11 cellular contexts compared by ENCODE assay signal in the genomic region with DNA sequence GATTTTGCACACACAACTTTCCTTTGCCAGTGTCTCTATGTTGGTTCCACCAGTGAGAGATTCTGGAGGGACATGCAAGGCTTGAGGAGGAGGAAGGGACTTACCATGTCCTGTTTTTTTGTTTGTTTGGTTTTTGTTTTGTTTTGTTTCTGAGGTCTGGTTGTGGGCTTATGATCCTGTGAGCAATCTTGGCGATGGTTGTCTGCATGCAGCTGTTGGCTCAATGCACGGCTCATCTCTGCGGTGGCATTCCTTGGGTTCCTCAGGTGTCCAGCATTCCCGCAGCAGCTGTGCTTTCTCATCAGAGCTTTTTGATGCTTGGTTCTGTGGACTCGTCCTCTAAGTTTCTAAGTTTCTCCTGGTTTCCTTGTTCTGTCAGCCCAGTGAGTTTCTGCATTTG. TPM values are rescaled to one million over a fixed set of nuclear protein-coding genes. Genes with fewer than 3 reads are reported as not detected.
DNase-seq lines count a peak whose midpoint lies in the region; ATAC-seq, FAIRE-seq and TF ChIP-seq lines count a peak whose summit lies in the region.
"Had no signal": no experiment of that assay in that cellular context is flagged by ENCODE, and none has a peak within 500 bp of the region (broad histone marks: within the 10 kb centered on the region; RNA-seq: fewer than 3 reads in every experiment).

No MANE protein-coding gene starts in this region.

- H3K4me2 ChIP-seq in HepG2 (ENCODE audit: low read depth, low read length) (no peak overlapping the region), K562 (ENCODE audit: insufficient read depth, low read length) (no peak overlapping the region)

- H3K27me3 Mint-ChIP-seq in T-helper 2 cell treated with Interferon-gamma antibody and Interleukin-4, amounts not matched to agents 5 μg/mL and 100 μg/mL, for 36 hours (ENCODE audit: low read depth), result peaks cover 27% of the 10 kb centered on the region

- no peaks in the 10 kb centered on the region for H3K9me1 ChIP-seq in K562 (ENCODE audit: control insufficient read depth, insufficient read depth, low read length)

- POLR2A ChIA-PET in HepG2 (lab: Yijun Ruan, JAX), result no interaction called here
- POLR2A ChIA-PET in K562 (lab: Yijun Ruan, JAX), result interaction anchor here (1.0 kb wide), 1 partner anchor 29 kb away, joined by 3 read pairs; no protein-coding TSS in a partner anchor

- WGBS in liver, result 32% methylated on average over 5 of the region's 5 CpGs
- 29% methylated on average over 5 of the region's 5 CpGs for WGBS in HepG2 (ENCODE audit: low lambda C conversion rate)
- WGBS in K562 (ENCODE audit: insufficient coverage, low coverage, missing lambda C conversion rate), result 61% methylated on average over 5 of the region's 5 CpGs
- WGBS in aorta, 2 donors, result 26 to 43% methylated on average over 5 of the region's 5 CpGs

- H3K79me2 ChIP-seq in HepG2 (ENCODE audit: insufficient read depth, low read length) (no peaks in the 10 kb centered on the region), K562 (ENCODE audit: control insufficient read depth, insufficient read depth, low read length) (no peaks in the 10 kb centered on the region)

- no peaks in the 10 kb centered on the region for H3K27me3 ChIP-seq in liver (ENCODE audit: control insufficient read depth in 4 of 4, insufficient read depth in 4 of 4, low read length in 3 of 4)
- peaks cover 2 to 10% of the 10 kb centered on the region in 2 experiments; a peak in 2 of 5 replicates for H3K27me3 ChIP-seq in HepG2 (ENCODE audit: control insufficient read depth in 1 of 2, insufficient read depth in 2 of 2, low read length in 2 of 2)
- H3K27me3 ChIP-seq in K562 (ENCODE audit: control insufficient read depth in 2 of 2, insufficient read depth in 2 of 2, low read length in 2 of 2), result no peaks in the 10 kb centered on the region
- H3K27me3 ChIP-seq in lower lobe of right lung (ENCODE audit: low read depth), result no peaks in the 10 kb centered on the region
- no peaks in the 10 kb centered on the region for H3K27me3 ChIP-seq in aorta (ENCODE audit: control insufficient read depth in 1 of 2, insufficient read depth in 2 of 2, low read length in 1 of 2)

- H3K36me3 ChIP-seq in liver (ENCODE audit: control insufficient read depth in 4 of 4, insufficient read depth in 3 of 4, low read depth in 1 of 4, low read length in 3 of 4) (no peaks in the 10 kb centered on the region), HepG2 (replicated peaks in 1 of 2; ENCODE audit: control insufficient read depth in 1 of 2, insufficient read depth in 2 of 2, low read length in 2 of 2) (no peaks in the 10 kb centered on the region), K562 (ENCODE audit: control insufficient read depth, insufficient read depth, low read length) (no peaks in the 10 kb centered on the region), lower lobe of right lung (no peaks in the 10 kb centered on the region), aorta (ENCODE audit: control insufficient read depth in 1 of 2, insufficient read depth in 2 of 2, low read length in 1 of 2) (no peaks in the 10 kb centered on the region)
- H3K36me3 ChIP-seq: HAP-1 had no signal

- H3K27ac ChIP-seq in liver (ENCODE audit: low read depth in 1 of 2, low read length in 2 of 2) (peak overlapping the region; percentile 72 to 94), HepG2 (ENCODE audit: extremely low read length, insufficient read depth, low read length) (no peak overlapping the region), K562 (ENCODE audit: extremely low read depth, low read depth, low read length) (no peak overlapping the region), lower lobe of right lung (peak overlapping the region; percentile 48), aorta (ENCODE audit: low read depth in 1 of 2, low read length in 2 of 2) (peak overlapping the region; percentile 24 to 86)

- H3K9ac ChIP-seq in liver (ENCODE audit: low read depth in 1 of 2, low read length in 2 of 2), result peak overlapping the region; percentile 35 to 91
- H3K9ac ChIP-seq in HepG2 (ENCODE audit: insufficient read depth, low read depth, low read length), result no peak overlapping the region
- no peak overlapping the region; a peak in 1 of 4 replicates for H3K9ac ChIP-seq in K562 (ENCODE audit: insufficient read depth in 1 of 2, low read depth in 2 of 2, low read length in 2 of 2)

- no peak overlapping the region for H2AFZ ChIP-seq in HepG2 (ENCODE audit: low read length)
- peak overlapping the region; percentile 43 for H2AFZ ChIP-seq in K562 (ENCODE audit: low read depth, low read length)

- ATAC-seq in HepG2 (no peak), K562 (no peak), lower lobe of right lung (no peak), aorta (ENCODE audit: low FRiP score) (no peak)
- ATAC-seq: activated CD4-positive, alpha-beta T cell treated with anti-CD3 and anti-CD28 coated beads for 36 hours; stimulated activated effector memory CD8-positive, alpha-beta T cell treated with anti-CD3 and anti-CD28 coated beads, Interleukin-12 subunit alpha, Interleukin-12 subunit beta, amount 100 ng/mL, for 72 hours had no signal

- H3K9me3 Mint-ChIP-seq in T-helper 2 cell treated with Interferon-gamma antibody and Interleukin-4, amounts not matched to agents 5 μg/mL and 100 μg/mL, for 36 hours, result no peaks in the 10 kb centered on the region
- H3K9me3 Mint-ChIP-seq: stimulated activated effector memory CD8-positive, alpha-beta T cell treated with anti-CD3 and anti-CD28 coated beads, Interleukin-12 subunit alpha, Interleukin-12 subunit beta, amount 100 ng/mL, for 72 hours had no signal

- no peak overlapping the region for H3K4me3 Mint-ChIP-seq in T-helper 2 cell treated with Interferon-gamma antibody and Interleukin-4, amounts not matched to agents 5 μg/mL and 100 μg/mL, for 36 hours
- H3K4me3 Mint-ChIP-seq: activated CD4-positive, alpha-beta T cell treated with anti-CD3 and anti-CD28 coated beads for 36 hours; stimulated activated effector memory CD8-positive, alpha-beta T cell treated with anti-CD3 and anti-CD28 coated beads, Interleukin-12 subunit alpha, Interleukin-12 subunit beta, amount 100 ng/mL, for 72 hours had no signal

- H3K4me3 ChIP-seq in liver (ENCODE audit: low read depth in 1 of 3, low read length in 3 of 3), result peak overlapping the region; percentile 34 to 68 (median 65)
- no peak overlapping the region for H3K4me3 ChIP-seq in HepG2 (replicated peaks in 1 of 3; ENCODE audit: insufficient read depth in 1 of 3, low read depth in 2 of 3, low read length in 3 of 3)
- H3K4me3 ChIP-seq in K562, result no peak overlapping the region
- H3K4me3 ChIP-seq in lower lobe of right lung, result peak overlapping the region; percentile 2
- H3K4me3 ChIP-seq in aorta (ENCODE audit: low read length in 2 of 2), result no peak overlapping the region
- H3K4me3 ChIP-seq: HAP-1 had no signal

- H3K9me3 ChIP-seq in liver (ENCODE audit: control insufficient read depth in 4 of 4, low read length in 3 of 4), result no peaks in the 10 kb centered on the region
- H3K9me3 ChIP-seq in HepG2 (ENCODE audit: low read length), result no peaks in the 10 kb centered on the region
- H3K9me3 ChIP-seq in K562 (replicated peaks; ENCODE audit: control insufficient read depth, insufficient read depth, low read depth, low read length), result no peaks in the 10 kb centered on the region
- no peaks in the 10 kb centered on the region for H3K9me3 ChIP-seq in lower lobe of right lung
- no peaks in the 10 kb centered on the region for H3K9me3 ChIP-seq in aorta (ENCODE audit: control insufficient read depth, low read length)
- H3K9me3 ChIP-seq: HAP-1 had no signal

- in situ Hi-C loops in HepG2 (cut with HindIII; ENCODE audit: extremely low pct_ligation_motif_present, low pct_unique_long_range_greater_than_20kb), result no loop called here
- in situ Hi-C loops in K562 (cut with MboI), result no loop called here

- intact Hi-C loops in HepG2 (cut with micrococcal nuclease; ENCODE audit: unreplicated experiment) (no loop called here), K562 (cut with micrococcal nuclease) (no loop called here), lower lobe of right lung (cut with DNase I) (no loop called here), aorta (cut with DNase I) (loop anchor here (10.0 kb wide), 2 partner anchors 113 to 1997 kb away; a partner anchor contains a TSS)

- no TSS peak for BruUV-seq in HepG2 (replicated peaks; lab: Mats Ljungman, UMichigan)
- no TSS peak for BruUV-seq in K562 (replicated peaks; lab: Mats Ljungman, UMichigan)

- H4K20me1 ChIP-seq in HepG2 (ENCODE audit: insufficient read depth, low read length) (no peaks in the 10 kb centered on the region), K562 (replicated peaks; ENCODE audit: control insufficient read depth, insufficient read depth, low read length) (no peaks in the 10 kb centered on the region)

- TF ChIP-seq RAD21 in liver (IDR thresholded peaks at IDR 0.05) (no peak), HepG2 (CRISPR knock-in tag; IDR thresholded peaks at IDR 0.05) (no peak), K562 (CRISPR knock-in tag; conservative IDR thresholded peaks at IDR 0.05 in 1 of 2, IDR thresholded peaks at IDR 0.05 in 1 of 2) (no peak)

- CTCF ChIA-PET in HepG2 (lab: Yijun Ruan, JAX; ENCODE audit: low intra/inter-chr PET ratio, low total read pairs), result no interaction called here
- CTCF ChIA-PET in K562 (lab: Yijun Ruan, JAX; ENCODE audit: low intra/inter-chr PET ratio), result no interaction called here

- H3K27ac Mint-ChIP-seq in T-helper 2 cell treated with Interferon-gamma antibody and Interleukin-4, amounts not matched to agents 5 μg/mL and 100 μg/mL, for 36 hours, result no peak overlapping the region
- H3K27ac Mint-ChIP-seq: activated CD4-positive, alpha-beta T cell treated with anti-CD3 and anti-CD28 coated beads for 36 hours; stimulated activated effector memory CD8-positive, alpha-beta T cell treated with anti-CD3 and anti-CD28 coated beads, Interleukin-12 subunit alpha, Interleukin-12 subunit beta, amount 100 ng/mL, for 72 hours had no signal

- TF ChIP-seq EP300 in HepG2 (IDR thresholded peaks at IDR 0.05; ENCODE audit: low read depth in 2 of 2, low read length in 2 of 2) (no peak), HepG2 (CRISPR knock-in tag; IDR thresholded peaks at IDR 0.05; ENCODE audit: borderline replicate concordance) (no peak), K562 (IDR thresholded peaks at IDR 0.05; ENCODE audit: low read length) (no peak)

- FAIRE-seq in HepG2 (lab: Jason Lieb, UNC) (no peak), K562 (lab: Jason Lieb, UNC) (no peak)

- no peak for TF ChIP-seq CTCF in liver (IDR thresholded peaks at IDR 0.05; ENCODE audit: low read depth, low read length, missing input control)
- no peak for TF ChIP-seq CTCF in HepG2 (CRISPR knock-in tag; IDR thresholded peaks at IDR 0.05)
- no peak for TF ChIP-seq CTCF in K562 (IDR thresholded peaks at IDR 0.05 in 2 of 3, conservative IDR thresholded peaks at IDR 0.05 in 1 of 3; ENCODE audit: insufficient read depth in 2 of 3, low read depth in 1 of 3, low read length in 3 of 3)
- no peak for TF ChIP-seq CTCF in lower lobe of right lung (IDR thresholded peaks at IDR 0.05)

- H3K4me1 ChIP-seq in liver (ENCODE audit: control insufficient read depth in 4 of 4, insufficient read depth in 4 of 4, low read length in 3 of 4) (peaks cover 9 to 23% (median 14%) of the 10 kb centered on the region in 4 donors), HepG2 (ENCODE audit: insufficient read depth, low read length) (no peaks in the 10 kb centered on the region), K562 (replicated peaks in 1 of 2; ENCODE audit: control insufficient read depth in 2 of 2, insufficient read depth in 2 of 2, low read length in 2 of 2) (peaks cover 9 to 35% of the 10 kb centered on the region in 2 experiments), lower lobe of right lung (peaks cover 43% of the 10 kb centered on the region), aorta (ENCODE audit: control insufficient read depth in 1 of 2, insufficient read depth in 2 of 2, low read length in 2 of 2) (peaks cover 1 to 6% of the 10 kb centered on the region in 2 donors)

- TF ChIP-seq POLR2A in HepG2 (IDR thresholded peaks at IDR 0.05; ENCODE audit: insufficient read depth in 1 of 2, low read depth in 2 of 2, low read length in 2 of 2) (no peak), K562 (conservative IDR thresholded peaks at IDR 0.05) (no peak)

- no peaks in the 10 kb centered on the region for H3K36me3 Mint-ChIP-seq in T-helper 2 cell treated with Interferon-gamma antibody and Interleukin-4, amounts not matched to agents 5 μg/mL and 100 μg/mL, for 36 hours (ENCODE audit: low read depth)
- H3K36me3 Mint-ChIP-seq: stimulated activated effector memory CD8-positive, alpha-beta T cell treated with anti-CD3 and anti-CD28 coated beads, Interleukin-12 subunit alpha, Interleukin-12 subunit beta, amount 100 ng/mL, for 72 hours had no signal

- H3K4me1 Mint-ChIP-seq in T-helper 2 cell treated with Interferon-gamma antibody and Interleukin-4, amounts not matched to agents 5 μg/mL and 100 μg/mL, for 36 hours (ENCODE audit: low read depth), result peaks cover 1% of the 10 kb centered on the region
- H3K4me1 Mint-ChIP-seq: activated CD4-positive, alpha-beta T cell treated with anti-CD3 and anti-CD28 coated beads for 36 hours; stimulated activated effector memory CD8-positive, alpha-beta T cell treated with anti-CD3 and anti-CD28 coated beads, Interleukin-12 subunit alpha, Interleukin-12 subunit beta, amount 100 ng/mL, for 72 hours had no signal

- no peak for DNase-seq in HepG2 (ENCODE audit: low spot score)
- no peak for DNase-seq in K562 (ENCODE audit: extremely low read depth in 1 of 4, low spot score in 3 of 4)
- no peak for DNase-seq in lower lobe of right lung
- DNase-seq in aorta, result no peak
- DNase-seq in T-helper 2 cell treated with Interferon-gamma antibody and Interleukin-4, amounts not matched to agents 5 μg/mL and 100 μg/mL, for 36 hours (ENCODE audit: low spot score), result no peak
- no peak for DNase-seq in activated naive CD4-positive, alpha-beta T cell treated with anti-CD3 and anti-CD28 coated beads, Interleukin-2, amount 50 U/mL, for 16 hours
- no peak for DNase-seq in stimulated activated CD4-positive, alpha-beta T cell treated with anti-CD3 and anti-CD28 coated beads, Interleukin-15, amount 100 ng/mL, for 24 hours
- DNase-seq: activated CD4-positive, alpha-beta T cell treated with anti-CD3 and anti-CD28 coated beads for 36 hours had no signal

RNA-seq across cellular contexts. Expression of a gene that starts 4.8 kb away (rescaled TPM):
- total RNA-seq in liver (1,000 to 10,000 TPM in 1 of 2 donors, under 1 TPM in 1; 0.47 to 2,438 TPM), HepG2 (2016; rRNA removed; fragmentation: Illumina TruSeq; extraction: Trizol) (not detected in 2 replicates), K562 (2014; rRNA removed) (14.3 and 14.6 TPM in 2 replicates), K562 (2014; rRNA removed; fragmentation: Illumina TruSeq; extraction: Trizol) (9.3 and 11.0 TPM in 2 replicates), K562 (2015; rRNA removed; fragmentation: Illumina TruSeq; extraction: Trizol) (8.6 and 9.5 TPM in 2 replicates), K562 (2021) (11.2 and 11.7 TPM in 2 replicates), lower lobe of right lung (162 TPM), aorta (100 to 1,000 TPM; 597 to 862 TPM)
- polyA plus RNA-seq in liver (1,000 to 10,000 TPM; 3,316 to 3,724 TPM), HepG2 (2011; rRNA removed) (0.13 TPM in 1 of 2 replicates, not detected in the other), K562 (2011; rRNA removed) (9.8 and 15.0 TPM in 2 replicates), K562 (2014; fragmentation: Illumina TruSeq; extraction: Trizol) (6.1 and 9.1 TPM in 2 replicates), K562 (2014; fragmentation: Nextera tagmentation; extraction: Ambion mirVana) (10 to 100 TPM; 10.0 to 13.4 TPM), K562 (2014; rRNA removed) (9.0 and 11.5 TPM in 2 replicates), aorta (1,000 to 10,000 TPM in 1 of 2 donors, 100 to 1,000 TPM in 1; 405 to 1,814 TPM)
- total RNA-seq in HepG2 (2016; cell fraction: cytosol; rRNA removed; fragmentation: Illumina TruSeq; extraction: Trizol; ENCODE audit: low read depth), result not detected in 2 replicates
- not detected in 2 replicates for total RNA-seq in HepG2 (2016; cell fraction: insoluble cytoplasmic fraction; rRNA removed; fragmentation: Illumina TruSeq; extraction: Trizol)
- total RNA-seq in HepG2 (2016; cell fraction: membrane; rRNA removed; fragmentation: Illumina TruSeq; extraction: Trizol), result not detected in 2 replicates
- not detected in 2 replicates for total RNA-seq in HepG2 (2016; cell fraction: nucleus; rRNA removed; fragmentation: Illumina TruSeq; extraction: Trizol)
- polyA plus RNA-seq in HepG2 (2011; cell fraction: cytosol; rRNA removed), result 0.21 TPM in 1 of 2 replicates, not detected in the other
- polyA plus RNA-seq in HepG2 (2011; cell fraction: nucleus; rRNA removed), result not detected in 2 replicates
- not detected in 2 replicates for polyA plus RNA-seq in HepG2 (2012)
- polyA plus RNA-seq in HepG2 (2016; cell fraction: cytosol; fragmentation: Illumina TruSeq; extraction: Trizol; ENCODE audit: low read depth), result not detected in 2 replicates
- polyA plus RNA-seq in HepG2 (2016; cell fraction: insoluble cytoplasmic fraction; fragmentation: Illumina TruSeq; extraction: Trizol; ENCODE audit: low read depth), result not detected in 2 replicates
- not detected in 2 replicates for polyA plus RNA-seq in HepG2 (2016; cell fraction: membrane; fragmentation: Illumina TruSeq; extraction: Trizol; ENCODE audit: low read depth)
- not detected in 2 replicates for polyA plus RNA-seq in HepG2 (2016; cell fraction: nucleus; fragmentation: Illumina TruSeq; extraction: Trizol; ENCODE audit: insufficient read depth, low read depth)
- 129 TPM in 1 of 2 replicates, not detected in the other for polyA minus RNA-seq in HepG2 (2011; rRNA and poly(A)+ RNA removed; ENCODE audit: low replicate concordance)
- polyA minus RNA-seq in HepG2 (2011; cell fraction: cytosol; rRNA and poly(A)+ RNA removed), result 1.6 and 1.8 TPM in 2 replicates
- 1.4 and 1.5 TPM in 2 replicates for polyA minus RNA-seq in HepG2 (2011; cell fraction: nucleus; rRNA and poly(A)+ RNA removed)
- 3.2 and 5.0 TPM in 2 replicates for total RNA-seq in K562 (2011; cell fraction: chromatin; rRNA removed; ENCODE audit: low replicate concordance)
- total RNA-seq in K562 (2011; cell fraction: nucleolus; rRNA removed), result 3.2 and 4.3 TPM in 2 replicates
- total RNA-seq in K562 (2011; cell fraction: nucleoplasm; rRNA removed), result 4.2 and 6.6 TPM in 2 replicates
- polyA plus RNA-seq in K562 (2011; cell fraction: cytosol; rRNA removed), result 10.1 and 17.6 TPM in 2 replicates
- 3.7 and 4.5 TPM in 2 replicates for polyA plus RNA-seq in K562 (2011; cell fraction: nucleus; rRNA removed)
- 15.0 and 55.5 TPM in 2 replicates for polyA plus RNA-seq in K562 (2012)
- polyA minus RNA-seq in K562 (2011; rRNA and poly(A)+ RNA removed), result 6.1 and 8.8 TPM in 2 replicates
- 9.4 and 10.8 TPM in 2 replicates for polyA minus RNA-seq in K562 (2011; cell fraction: cytosol; rRNA and poly(A)+ RNA removed)
- polyA minus RNA-seq in K562 (2011; cell fraction: nucleus; rRNA and poly(A)+ RNA removed), result 3.8 and 6.2 TPM in 2 replicates
- total RNA-seq: activated CD4-positive, alpha-beta T cell treated with anti-CD3 and anti-CD28 coated beads for 36 hours had no signal

Comparison
In these comparisons a context has a peak if more than half of its experiments do, and no peak if none do; other contexts are left out.
1. H3K27ac ChIP-seq: peak in liver (2 of 2), lower lobe of right lung (single experiment) and aorta (2 of 2); none in HepG2 (single experiment) and K562 (single experiment).
2. H3K4me3 ChIP-seq: peak in liver (3 of 3) and lower lobe of right lung (single experiment); none in HepG2 (0 of 3), K562 (single experiment) and aorta (0 of 2).
3. H3K9ac ChIP-seq: peak in liver (2 of 2); none in HepG2 (single experiment) and K562 (0 of 2).
4. intact Hi-C loops: an anchor here in aorta (10.0 kb wide); none called in HepG2, K562 and lower lobe of right lung.